In the genomic region with DNA sequence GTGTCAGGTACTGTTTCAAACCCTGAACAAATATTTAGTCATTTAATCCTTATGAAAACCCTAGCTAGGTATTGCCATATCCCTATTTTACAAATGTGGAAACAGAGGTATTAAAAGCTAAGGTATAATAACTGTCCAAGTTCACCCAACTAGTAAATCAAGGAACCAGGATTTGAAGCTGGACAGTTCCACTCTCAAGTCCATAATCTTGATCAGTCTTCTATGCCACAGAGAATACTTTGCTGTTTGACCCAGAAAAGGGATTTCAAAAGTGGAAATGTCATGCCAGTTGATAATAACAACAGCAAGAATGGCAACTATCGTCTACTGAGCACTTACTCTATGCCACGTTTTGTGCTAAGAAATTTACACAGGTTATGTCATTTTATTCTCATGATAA, we compare ENCODE assay signal across 12 cellular contexts.
"Had no signal": no experiment of that assay in that cellular context is flagged by ENCODE, and none has a peak within 500 bp of the region (broad histone marks: within the 10 kb centered on the region; RNA-seq: fewer than 3 reads in every experiment).

No MANE protein-coding gene starts in this region.

- DNase-seq: MV-4-11, NCI-H1048, NCI-H1436 treated with DMSO at 0.1 percent for 48 hours, NCI-H1694, NCI-H446 treated with DMSO at 0.1 percent for 48 hours, NCI-H82, OCI-M1, PC-9, Peyer's patch, SHP77 had no signal

- H3K4me3 ChIP-seq: PC-9, Peyer's patch had no signal

- H2AFZ ChIP-seq: PC-9 had no signal

- H3K9me3 ChIP-seq: Peyer's patch had no signal

- H3K36me3 ChIP-seq: Peyer's patch had no signal

- H3K27ac ChIP-seq: HL-60, PC-9, Peyer's patch had no signal

- H3K27me3 ChIP-seq: Peyer's patch had no signal

- FAIRE-seq: HTR-8/SVneo had no signal
